Comparison of ENCODE assay signal across 8 cellular contexts in the genomic region with DNA sequence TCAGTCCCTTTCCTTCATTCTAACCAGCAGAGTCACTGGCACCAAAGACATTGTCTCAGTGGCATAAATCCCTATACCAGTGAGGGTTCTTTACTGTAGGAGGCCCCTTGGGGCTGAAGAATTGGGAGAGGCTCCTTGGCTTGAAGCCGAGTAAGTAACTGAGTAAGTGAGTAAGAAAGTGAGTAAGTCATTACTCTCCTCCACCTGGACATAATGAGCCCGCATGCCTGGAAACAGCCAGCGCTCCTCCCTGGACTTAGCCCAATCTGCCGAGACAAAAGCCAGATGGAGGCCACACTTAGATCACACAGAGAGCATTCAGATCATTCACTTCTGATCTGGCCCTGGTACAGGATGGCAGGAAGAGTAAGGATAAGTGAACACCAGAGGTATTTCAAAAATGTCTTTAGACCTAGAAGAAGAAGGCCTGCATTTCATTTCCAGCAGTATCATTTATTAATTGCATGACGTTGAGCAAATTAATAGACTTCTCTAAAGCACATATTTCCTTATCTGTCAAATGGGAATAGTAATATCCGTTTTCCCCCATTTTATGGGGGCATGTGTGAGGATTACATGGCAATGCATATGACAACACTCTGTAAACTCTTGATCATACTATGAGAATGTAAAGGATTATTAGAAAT. TPM values are rescaled to one million over a fixed set of nuclear protein-coding genes. Genes with fewer than 3 reads are reported as not detected.
DNase-seq lines count a peak whose midpoint lies in the region; ATAC-seq and TF ChIP-seq lines count a peak whose summit lies in the region.
"Had no signal": no experiment of that assay in that cellular context is flagged by ENCODE, and none has a peak within 500 bp of the region (broad histone marks: within the 10 kb centered on the region; RNA-seq: fewer than 3 reads in every experiment).

No MANE protein-coding gene starts in this region.

- H3K27ac ChIP-seq in suprapubic skin: peak overlapping the region; percentile 26
- H3K27ac ChIP-seq: parathyroid adenoma had no signal

- intact Hi-C loops in left ventricle myocardium superior (cut with micrococcal nuclease): no loop called here

- TF ChIP-seq EP300 in suprapubic skin (IDR thresholded peaks at IDR 0.05): no peak

- 45% methylated on average over 6 of the region's 6 CpGs for WGBS in suprapubic skin

- no peak for TF ChIP-seq POLR2A in suprapubic skin (IDR thresholded peaks at IDR 0.05)

- peak; percentile 95 for DNase-seq in HS-5 (ENCODE audit: low read depth)
- DNase-seq in amniotic epithelial cell (ENCODE audit: low read depth): peak; percentile 85
- DNase-seq in left ventricle myocardium superior: no peak
- DNase-seq in suprapubic skin (ENCODE audit: low spot score in 2 of 2): peak in 1 of 2 donors; percentile 15
- no peak for DNase-seq in SW480 (ENCODE audit: low spot score)
- no peak for DNase-seq in activated gamma-delta T cell (lab: John Stamatoyannopoulos, UW)
- DNase-seq in GOT3 (lab: John Stamatoyannopoulos, UW): no peak

- H3K4me1 ChIP-seq in suprapubic skin: peaks cover 19% of the 10 kb centered on the region

- H3K4me3 ChIP-seq in suprapubic skin: no peak overlapping the region

- ATAC-seq in left ventricle myocardium superior: peak; percentile 69

- no peaks in the 10 kb centered on the region for H3K27me3 ChIP-seq in suprapubic skin

- no peak for TF ChIP-seq CTCF in suprapubic skin (IDR thresholded peaks at IDR 0.05)

- no peaks in the 10 kb centered on the region for H3K36me3 ChIP-seq in suprapubic skin

- H3K9me3 ChIP-seq in suprapubic skin: no peaks in the 10 kb centered on the region

RNA-seq across cellular contexts. Expression of a gene that starts 8.2 kb away (rescaled TPM):
- total RNA-seq in left ventricle myocardium superior: 90.4 TPM
- total RNA-seq in suprapubic skin: 10 to 100 TPM; 30.4 to 57.1 (median 37.7) TPM

RNA-seq across cellular contexts. Expression of a gene that starts 45.2 kb away (rescaled TPM):
- 20.6 TPM for total RNA-seq in left ventricle myocardium superior
- 10 to 100 TPM; 31.7 to 47.3 (median 39.1) TPM for total RNA-seq in suprapubic skin

Comparison
In these comparisons a context has a peak if more than half of its experiments do, and no peak if none do; other contexts are left out.
1. DNase-seq: peak in HS-5 (single experiment) and amniotic epithelial cell (single experiment); none in left ventricle myocardium superior (single experiment), SW480 (single experiment), activated gamma-delta T cell (single experiment) and GOT3 (single experiment).